Comparison of ENCODE assay signal across 1 cellular context in the genomic region with DNA sequence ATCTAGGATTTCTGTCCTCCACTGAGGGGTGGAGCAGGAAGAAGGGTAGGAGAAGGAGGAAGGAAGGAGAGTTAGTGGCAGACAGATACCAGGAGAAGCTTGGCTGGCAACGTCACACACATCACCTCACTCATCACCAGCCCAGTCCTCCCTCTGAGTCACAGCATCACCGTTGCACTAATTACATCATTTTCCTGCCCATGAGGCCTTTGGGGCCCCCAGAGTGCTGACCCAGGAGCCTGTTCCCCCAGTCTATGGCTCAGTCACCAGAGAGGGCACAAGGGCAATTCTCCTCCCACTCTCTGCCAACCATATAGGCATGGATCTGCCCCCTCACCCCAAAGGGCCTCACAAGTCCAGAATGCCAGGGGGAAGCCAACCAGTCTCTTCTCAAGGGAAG.
TF ChIP-seq lines count a peak whose summit lies in the region.

No MANE protein-coding gene starts in this region.

TF ChIP-seq in K562, 482 proteins besides CTCF, POLR2A, EP300 and RAD21 (continued from another document):
- TF ChIP-seq, protein P1, sequence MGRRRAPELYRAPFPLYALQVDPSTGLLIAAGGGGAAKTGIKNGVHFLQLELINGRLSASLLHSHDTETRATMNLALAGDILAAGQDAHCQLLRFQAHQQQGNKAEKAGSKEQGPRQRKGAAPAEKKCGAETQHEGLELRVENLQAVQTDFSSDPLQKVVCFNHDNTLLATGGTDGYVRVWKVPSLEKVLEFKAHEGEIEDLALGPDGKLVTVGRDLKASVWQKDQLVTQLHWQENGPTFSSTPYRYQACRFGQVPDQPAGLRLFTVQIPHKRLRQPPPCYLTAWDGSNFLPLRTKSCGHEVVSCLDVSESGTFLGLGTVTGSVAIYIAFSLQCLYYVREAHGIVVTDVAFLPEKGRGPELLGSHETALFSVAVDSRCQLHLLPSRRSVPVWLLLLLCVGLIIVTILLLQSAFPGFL (CRISPR knock-in tag; IDR thresholded peaks at IDR 0.05), result no peak
- no peak for TF ChIP-seq YY1 (IDR thresholded peaks at IDR 0.05; ENCODE audit: borderline replicate concordance in 1 of 3, control insufficient read depth in 1 of 3, extremely low read depth in 1 of 3, insufficient read depth in 3 of 3, insufficient read length in 1 of 3, insufficient replicate concordance in 2 of 3, low read depth in 1 of 3, low read length in 2 of 3)
- peak; percentile 63 for TF ChIP-seq MEIS2 (IDR thresholded peaks at IDR 0.05; ENCODE audit: partially characterized antibody)
- TF ChIP-seq CREM (IDR thresholded peaks at IDR 0.05; ENCODE audit: low read depth), result peak; percentile 69
- TF ChIP-seq, protein P2, sequence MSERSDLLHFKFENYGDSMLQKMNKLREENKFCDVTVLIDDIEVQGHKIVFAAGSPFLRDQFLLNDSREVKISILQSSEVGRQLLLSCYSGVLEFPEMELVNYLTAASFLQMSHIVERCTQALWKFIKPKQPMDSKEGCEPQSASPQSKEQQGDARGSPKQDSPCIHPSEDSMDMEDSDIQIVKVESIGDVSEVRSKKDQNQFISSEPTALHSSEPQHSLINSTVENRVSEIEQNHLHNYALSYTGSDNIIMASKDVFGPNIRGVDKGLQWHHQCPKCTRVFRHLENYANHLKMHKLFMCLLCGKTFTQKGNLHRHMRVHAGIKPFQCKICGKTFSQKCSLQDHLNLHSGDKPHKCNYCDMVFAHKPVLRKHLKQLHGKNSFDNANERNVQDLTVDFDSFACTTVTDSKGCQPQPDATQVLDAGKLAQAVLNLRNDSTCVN (CRISPR knock-in tag; IDR thresholded peaks at IDR 0.05), result no peak
- no peak for TF ChIP-seq RBM17 (IDR thresholded peaks at IDR 0.05; ENCODE audit: borderline replicate concordance, low read depth, low read length)
- no peak for TF ChIP-seq SRSF3 (IDR thresholded peaks at IDR 0.05; ENCODE audit: insufficient read depth, low read length)
- no peak for TF ChIP-seq EZH2 (IDR thresholded peaks at IDR 0.05; ENCODE audit: borderline replicate concordance, low read depth, low read length)
- no peak for TF ChIP-seq ZNF224 (CRISPR knock-in tag; IDR thresholded peaks at IDR 0.05)
- no peak for TF ChIP-seq FOXK1 (CRISPR knock-in tag; IDR thresholded peaks at IDR 0.05; ENCODE audit: borderline replicate concordance)
- TF ChIP-seq NONO (IDR thresholded peaks at IDR 0.05; ENCODE audit: low read depth in 2 of 2, low read length in 1 of 2), result no peak
- TF ChIP-seq HDAC6 (IDR thresholded peaks at IDR 0.05; ENCODE audit: low read depth, low read length), result no peak
- TF ChIP-seq JUND (IDR thresholded peaks at IDR 0.05; ENCODE audit: borderline replicate concordance, low read depth, low read length), result peak; percentile 33; the same call in 1 of the 2 replicates
- TF ChIP-seq JUND (tag; IDR thresholded peaks at IDR 0.05; ENCODE audit: borderline replicate concordance, low read depth, low read length), result no peak
- no peak for TF ChIP-seq WHSC1 (IDR thresholded peaks at IDR 0.05; ENCODE audit: low read length)
- TF ChIP-seq, protein P3, sequence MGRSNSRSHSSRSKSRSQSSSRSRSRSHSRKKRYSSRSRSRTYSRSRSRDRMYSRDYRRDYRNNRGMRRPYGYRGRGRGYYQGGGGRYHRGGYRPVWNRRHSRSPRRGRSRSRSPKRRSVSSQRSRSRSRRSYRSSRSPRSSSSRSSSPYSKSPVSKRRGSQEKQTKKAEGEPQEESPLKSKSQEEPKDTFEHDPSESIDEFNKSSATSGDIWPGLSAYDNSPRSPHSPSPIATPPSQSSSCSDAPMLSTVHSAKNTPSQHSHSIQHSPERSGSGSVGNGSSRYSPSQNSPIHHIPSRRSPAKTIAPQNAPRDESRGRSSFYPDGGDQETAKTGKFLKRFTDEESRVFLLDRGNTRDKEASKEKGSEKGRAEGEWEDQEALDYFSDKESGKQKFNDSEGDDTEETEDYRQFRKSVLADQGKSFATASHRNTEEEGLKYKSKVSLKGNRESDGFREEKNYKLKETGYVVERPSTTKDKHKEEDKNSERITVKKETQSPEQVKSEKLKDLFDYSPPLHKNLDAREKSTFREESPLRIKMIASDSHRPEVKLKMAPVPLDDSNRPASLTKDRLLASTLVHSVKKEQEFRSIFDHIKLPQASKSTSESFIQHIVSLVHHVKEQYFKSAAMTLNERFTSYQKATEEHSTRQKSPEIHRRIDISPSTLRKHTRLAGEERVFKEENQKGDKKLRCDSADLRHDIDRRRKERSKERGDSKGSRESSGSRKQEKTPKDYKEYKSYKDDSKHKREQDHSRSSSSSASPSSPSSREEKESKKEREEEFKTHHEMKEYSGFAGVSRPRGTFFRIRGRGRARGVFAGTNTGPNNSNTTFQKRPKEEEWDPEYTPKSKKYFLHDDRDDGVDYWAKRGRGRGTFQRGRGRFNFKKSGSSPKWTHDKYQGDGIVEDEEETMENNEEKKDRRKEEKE (IDR thresholded peaks at IDR 0.05; ENCODE audit: borderline replicate concordance in 1 of 2, control insufficient read depth in 1 of 2, low read depth in 2 of 2, low read length in 1 of 2), result no peak
- TF ChIP-seq, protein P4, sequence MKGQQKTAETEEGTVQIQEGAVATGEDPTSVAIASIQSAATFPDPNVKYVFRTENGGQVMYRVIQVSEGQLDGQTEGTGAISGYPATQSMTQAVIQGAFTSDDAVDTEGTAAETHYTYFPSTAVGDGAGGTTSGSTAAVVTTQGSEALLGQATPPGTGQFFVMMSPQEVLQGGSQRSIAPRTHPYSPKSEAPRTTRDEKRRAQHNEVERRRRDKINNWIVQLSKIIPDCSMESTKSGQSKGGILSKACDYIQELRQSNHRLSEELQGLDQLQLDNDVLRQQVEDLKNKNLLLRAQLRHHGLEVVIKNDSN (CRISPR knock-in tag; IDR thresholded peaks at IDR 0.05), result no peak
